ENCODE assay signal across 15 cellular contexts in the genomic region with DNA sequence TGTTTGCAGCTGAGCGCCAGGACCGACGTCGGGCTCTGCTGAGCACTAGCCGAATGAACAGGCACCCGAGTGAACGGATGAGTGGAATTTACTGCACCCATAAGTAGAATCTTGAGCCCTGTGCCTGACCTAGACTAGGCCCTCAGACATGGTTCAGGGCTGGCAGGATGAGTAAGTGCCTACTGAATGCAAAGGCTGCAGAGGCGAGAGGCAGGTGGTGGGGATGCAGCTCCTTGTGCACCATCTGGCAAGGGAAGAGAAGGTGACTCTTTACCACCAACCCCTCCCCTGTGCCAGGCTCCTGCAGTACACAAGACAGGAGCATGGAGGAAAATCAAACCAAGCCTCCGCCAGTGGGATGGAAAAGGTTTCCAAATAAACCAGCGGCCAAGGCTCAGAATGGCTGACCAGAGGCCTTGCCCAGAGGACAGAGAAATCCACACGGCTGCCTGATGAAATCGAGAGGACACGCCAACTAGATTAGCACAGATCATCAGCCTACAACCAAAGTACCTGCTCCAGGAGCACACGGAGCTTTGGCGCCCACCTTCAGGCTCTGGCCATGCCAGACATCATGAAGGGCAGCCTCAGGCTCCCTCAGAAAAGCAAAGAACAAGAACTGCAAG.
DNase-seq lines count a peak whose midpoint lies in the region; TF ChIP-seq lines count a peak whose summit lies in the region.
"Had no signal": no experiment of that assay in that cellular context is flagged by ENCODE, and none has a peak within 500 bp of the region (broad histone marks: within the 10 kb centered on the region; RNA-seq: fewer than 3 reads in every experiment).

No MANE protein-coding gene starts in this region.

- H3K4me3 Mint-ChIP-seq in brain (no peak overlapping the region), neural progenitor cell (no peak overlapping the region)
- H3K4me3 Mint-ChIP-seq: activated naive CD8-positive, alpha-beta T cell treated with anti-CD3 and anti-CD28 coated beads for 36 hours had no signal

- H2AFZ ChIP-seq in neural progenitor cell (replicated peaks) = no peak overlapping the region

- H3K4me1 ChIP-seq in esophagus muscularis mucosa = no peaks in the 10 kb centered on the region
- peaks cover 1% of the 10 kb centered on the region for H3K4me1 ChIP-seq in neural progenitor cell
- H3K4me1 ChIP-seq: heart right ventricle had no signal

- H3K27me3 Mint-ChIP-seq in brain (peaks cover 3% of the 10 kb centered on the region), neural progenitor cell (ENCODE audit: insufficient read depth, low read depth) (peaks cover 12% of the 10 kb centered on the region)
- H3K27me3 Mint-ChIP-seq: activated naive CD8-positive, alpha-beta T cell treated with anti-CD3 and anti-CD28 coated beads for 36 hours had no signal

- H3K9ac ChIP-seq in neural progenitor cell = no peak overlapping the region

- H3K27ac Mint-ChIP-seq in brain (peak overlapping the region in 3 of 5 experiments; percentile 53 to 75 (median 55)), neural progenitor cell (no peak overlapping the region)
- H3K27ac Mint-ChIP-seq: activated naive CD8-positive, alpha-beta T cell treated with anti-CD3 and anti-CD28 coated beads for 36 hours had no signal

- H3K4me3 ChIP-seq in esophagus muscularis mucosa = no peak overlapping the region
- H3K4me3 ChIP-seq in neural progenitor cell = no peak overlapping the region
- H3K4me3 ChIP-seq: heart right ventricle had no signal

- H3F3A ChIP-seq in neural progenitor cell (ENCODE audit: low read depth) = no peaks in the 10 kb centered on the region

- H3K4me2 ChIP-seq in neural progenitor cell = no peak overlapping the region

- H3K4me1 Mint-ChIP-seq in brain (peaks cover 32% of the 10 kb centered on the region), neural progenitor cell (peaks cover 23% of the 10 kb centered on the region)
- H3K4me1 Mint-ChIP-seq: activated naive CD8-positive, alpha-beta T cell treated with anti-CD3 and anti-CD28 coated beads for 36 hours had no signal

- TF ChIP-seq POLR2A in esophagus muscularis mucosa (IDR thresholded peaks at IDR 0.05; ENCODE audit: low read depth) = no peak

- H3K27ac ChIP-seq in esophagus muscularis mucosa (replicated peaks in 1 of 4) = no peak overlapping the region
- H3K27ac ChIP-seq in neural progenitor cell = no peak overlapping the region
- H3K27ac ChIP-seq: 22Rv1, heart right ventricle, neutrophil had no signal

- peaks cover 0 to 4% (median 0%) of the 10 kb centered on the region in 5 experiments for H3K9me3 Mint-ChIP-seq in brain
- no peaks in the 10 kb centered on the region for H3K9me3 Mint-ChIP-seq in neural progenitor cell
- H3K9me3 Mint-ChIP-seq: activated naive CD8-positive, alpha-beta T cell treated with anti-CD3 and anti-CD28 coated beads for 36 hours had no signal

- H3K9me3 ChIP-seq in esophagus muscularis mucosa = no peaks in the 10 kb centered on the region
- no peaks in the 10 kb centered on the region for H3K9me3 ChIP-seq in neural progenitor cell (ENCODE audit: low read depth)
- H3K9me3 ChIP-seq: heart right ventricle, neutrophil had no signal

- 95% methylated on average over 13 of the region's 15 CpGs for WGBS in esophagus muscularis mucosa

- peak; percentile 50 for DNase-seq in NCI-H1092 treated with DMSO at 0.1 percent for 48 hours (lab: John Stamatoyannopoulos, UW)
- DNase-seq in NCI-H1092 (lab: John Stamatoyannopoulos, UW) = no peak
- DNase-seq in NCI-H187 (lab: John Stamatoyannopoulos, UW) = peak; percentile 57 to 69
- DNase-seq in posterior vena cava (ENCODE audit: low spot score) = peak; percentile 31
- DNase-seq in esophagus muscularis mucosa (ENCODE audit: extremely low spot score) = no peak
- DNase-seq in neural progenitor cell (ENCODE audit: low spot score) = no peak
- DNase-seq in activated CD8-positive, alpha-beta memory T cell treated with anti-CD3 and anti-CD28 coated beads for 24 hours = no peak
- DNase-seq: activated CD4-positive, alpha-beta T cell treated with anti-CD3 and anti-CD28 coated beads for 1 hour; activated naive CD8-positive, alpha-beta T cell treated with anti-CD3 and anti-CD28 coated beads for 36 hours; cortex of kidney; GF-D8; heart right ventricle had no signal

- H3K79me2 ChIP-seq in neural progenitor cell (ENCODE audit: low read depth) = no peaks in the 10 kb centered on the region

- TF ChIP-seq CTCF in brain (conservative IDR thresholded peaks at IDR 0.05) (no peak), esophagus muscularis mucosa (IDR thresholded peaks at IDR 0.05) (no peak), neural progenitor cell (IDR thresholded peaks at IDR 0.05) (no peak)

- no peaks in the 10 kb centered on the region for H3K36me3 Mint-ChIP-seq in brain
- no peaks in the 10 kb centered on the region for H3K36me3 Mint-ChIP-seq in neural progenitor cell
- H3K36me3 Mint-ChIP-seq: activated naive CD8-positive, alpha-beta T cell treated with anti-CD3 and anti-CD28 coated beads for 36 hours had no signal

- H3K27me3 ChIP-seq in esophagus muscularis mucosa (peaks cover 0 to 17% (median 0%) of the 10 kb centered on the region in 4 donors), neural progenitor cell (no peaks in the 10 kb centered on the region)

- intact Hi-C loops in posterior vena cava (cut with DNase I) (no loop called here), esophagus muscularis mucosa (cut with DNase I) (no loop called here)

- no peak for TF ChIP-seq EP300 in esophagus muscularis mucosa (IDR thresholded peaks at IDR 0.05)

- no peaks in the 10 kb centered on the region for H3K36me3 ChIP-seq in esophagus muscularis mucosa
- no peaks in the 10 kb centered on the region for H3K36me3 ChIP-seq in neural progenitor cell
- H3K36me3 ChIP-seq: heart right ventricle, neutrophil had no signal

- H4K20me1 ChIP-seq in neural progenitor cell (ENCODE audit: low read depth) = no peaks in the 10 kb centered on the region

Comparison
In these comparisons a context has a peak if more than half of its experiments do, and no peak if none do; other contexts are left out.
1. DNase-seq: peak in NCI-H1092 treated with DMSO at 0.1 percent for 48 hours (single experiment), NCI-H187 (2 of 2) and posterior vena cava (single experiment); none in NCI-H1092 (single experiment), esophagus muscularis mucosa (single experiment), neural progenitor cell (single experiment) and activated CD8-positive, alpha-beta memory T cell treated with anti-CD3 and anti-CD28 coated beads for 24 hours (single experiment).